In genomic region chr6:75210885-75211739, GRCh38 we compare ENCODE assay signal across 8 cellular contexts. TPM values are rescaled to one million over a fixed set of nuclear protein-coding genes. Genes with fewer than 3 reads are reported as not detected.
DNase-seq lines count a peak whose midpoint lies in the region; ATAC-seq, FAIRE-seq and TF ChIP-seq lines count a peak whose summit lies in the region.

No MANE protein-coding gene starts in this region.

- peaks cover 13% of the 10 kb centered on the region for H3K4me1 ChIP-seq in cardiac muscle cell (ENCODE audit: low read depth)
- peaks cover 9 to 20% (median 11%) of the 10 kb centered on the region in 4 experiments; a peak in 6 of 7 replicates for H3K4me1 ChIP-seq in H1 (replicated peaks in 1 of 4; ENCODE audit: control insufficient read depth in 3 of 4, insufficient read depth in 4 of 4, low read length in 3 of 4)

- DNase-seq in cardiac muscle cell (ENCODE audit: low read depth in 1 of 2, low spot score in 1 of 2): peak; percentile 83 to 84
- no peak for DNase-seq in cardiac septum (ENCODE audit: low spot score)
- DNase-seq in NCI-H146 treated with DMSO at 0.1 percent for 48 hours (lab: John Stamatoyannopoulos, UW; ENCODE audit: unreplicated experiment): peak; percentile 11
- peak; percentile 26 for DNase-seq in T-helper 2 cell treated with Interferon-gamma antibody and Interleukin-4, amounts not matched to agents 5 μg/mL and 100 μg/mL, for 36 hours (ENCODE audit: low spot score)
- DNase-seq in H1 (ENCODE audit: low read depth in 1 of 2, low spot score in 2 of 2): no peak
- DNase-seq in natural killer cell: no peak

- CTCF ChIA-PET in H1 (lab: Charles Lee; ENCODE audit: partially characterized antibody): interaction anchor here (0.7 to 11.0 kb wide), 63 partner anchors 8 to 1677 kb away, joined by 3 to 104 read pairs (median 4); no protein-coding TSS in a partner anchor

- H3K27ac ChIP-seq in cardiac muscle cell: no peak overlapping the region
- no peak overlapping the region for H3K27ac ChIP-seq in H1 (ENCODE audit: low read depth, low read length)

- peaks cover 54% of the 10 kb centered on the region for H3K27me3 Mint-ChIP-seq in T-helper 2 cell treated with Interferon-gamma antibody and Interleukin-4, amounts not matched to agents 5 μg/mL and 100 μg/mL, for 36 hours (ENCODE audit: low read depth)
- peaks cover 48 to 65% of the 10 kb centered on the region in 2 donors for H3K27me3 Mint-ChIP-seq in natural killer cell (ENCODE audit: low read depth in 2 of 2)

- H3K23me2 ChIP-seq in H1 (ENCODE audit: low read depth, low read length): peaks cover 22% of the 10 kb centered on the region

- ATAC-seq in natural killer cell (peak in 1 of 3 donors; percentile 32), GM21526 (IDR thresholded peaks at IDR 0.05; ENCODE audit: low FRiP score, unreplicated experiment) (no peak), GM18502 (IDR thresholded peaks at IDR 0.05; ENCODE audit: poor library complexity, unreplicated experiment) (no peak)

- TF ChIP-seq POLR2A in H1 (IDR thresholded peaks at IDR 0.05; ENCODE audit: control extremely low read depth in 1 of 2, low read depth in 2 of 2, low read length in 2 of 2): no peak

- peaks cover 26% of the 10 kb centered on the region for H3K4me1 Mint-ChIP-seq in T-helper 2 cell treated with Interferon-gamma antibody and Interleukin-4, amounts not matched to agents 5 μg/mL and 100 μg/mL, for 36 hours (ENCODE audit: low read depth)
- peaks cover 30% of the 10 kb centered on the region in 2 donors for H3K4me1 Mint-ChIP-seq in natural killer cell

- peak; percentile 45 for FAIRE-seq in H1 (lab: Jason Lieb, UNC)

- TF ChIP-seq RAD21 in H1 (IDR thresholded peaks at IDR 0.05 in 1 of 2, conservative IDR thresholded peaks at IDR 0.05 in 1 of 2; ENCODE audit: low read depth in 2 of 2, low read length in 2 of 2): peak; percentile 74 to 75

- H4K8ac ChIP-seq in H1 (ENCODE audit: extremely low read depth, insufficient read depth, low read length): no peak overlapping the region

- H3K18ac ChIP-seq in H1 (ENCODE audit: extremely low read depth, low read length): no peak overlapping the region

- no peak overlapping the region for H2AFZ ChIP-seq in H1 (ENCODE audit: low read length)

- H2BK20ac ChIP-seq in H1 (ENCODE audit: low read length): no peak overlapping the region

- H3K4me2 ChIP-seq in H1 (ENCODE audit: insufficient read depth in 1 of 2, low read depth in 2 of 2, low read length in 2 of 2): no peak overlapping the region

- no peak overlapping the region for H2AK5ac ChIP-seq in H1 (ENCODE audit: low read depth, low read length)

- no peak for TF ChIP-seq EP300 in H1 (IDR thresholded peaks at IDR 0.05; ENCODE audit: borderline replicate concordance in 1 of 2, low read depth in 2 of 2, low read length in 2 of 2)

- no peaks in the 10 kb centered on the region for H3K79me2 ChIP-seq in H1 (ENCODE audit: control insufficient read depth in 1 of 2, insufficient read depth in 2 of 2, low read length in 2 of 2)

- no peak overlapping the region for H4K5ac ChIP-seq in H1 (ENCODE audit: insufficient read length, low read depth, low read length)

- 47% methylated on average over 10 of the region's 10 CpGs; no CpG with 5 or more reads in 1 of the 2 experiments for WGBS in H1 (ENCODE audit: extremely low coverage in 1 of 2, insufficient coverage in 1 of 2, insufficient read length in 1 of 2, insufficient replicate concordance in 2 of 2, low coverage in 1 of 2, low lambda C conversion rate in 2 of 2, missing lambda C conversion rate in 1 of 2), 2 experiments

- H4K20me1 ChIP-seq in H1 (replicated peaks in 1 of 2; ENCODE audit: control insufficient read depth in 1 of 2, insufficient read depth in 2 of 2, low read length in 2 of 2): no peaks in the 10 kb centered on the region

- no peak overlapping the region for H4K91ac ChIP-seq in H1 (replicated peaks; ENCODE audit: insufficient read length, low read length)

- no peak overlapping the region for H3K9ac ChIP-seq in H1 (replicated peaks in 1 of 4; ENCODE audit: extremely low read depth in 1 of 4, low read depth in 3 of 4, low read length in 3 of 4)

- no peak overlapping the region for H3K56ac ChIP-seq in H1 (replicated peaks; ENCODE audit: insufficient read length, low read depth, low read length)

- no peak overlapping the region for H2BK120ac ChIP-seq in H1 (replicated peaks; ENCODE audit: low read depth, low read length)

- no peaks in the 10 kb centered on the region for H3K79me1 ChIP-seq in H1 (ENCODE audit: low read depth, low read length)

- H3K9me3 Mint-ChIP-seq in T-helper 2 cell treated with Interferon-gamma antibody and Interleukin-4, amounts not matched to agents 5 μg/mL and 100 μg/mL, for 36 hours: no peaks in the 10 kb centered on the region
- no peaks in the 10 kb centered on the region for H3K9me3 Mint-ChIP-seq in natural killer cell

- TF ChIP-seq CTCF in cardiac muscle cell (IDR thresholded peaks at IDR 0.05; ENCODE audit: low read depth, low read length): peak; percentile 67
- TF ChIP-seq CTCF in H1 (IDR thresholded peaks at IDR 0.05; ENCODE audit: control extremely low read depth in 1 of 3, insufficient read depth in 1 of 3, low read depth in 1 of 3, low read length in 3 of 3): peak in 2 of 3 experiments; percentile 50 to 70; a peak in 2 of 4 replicates
- TF ChIP-seq CTCF in natural killer cell (IDR thresholded peaks at IDR 0.05): peak; percentile 90

- H2BK15ac ChIP-seq in H1 (ENCODE audit: low read length): no peak overlapping the region

- no peak overlapping the region for H3K14ac ChIP-seq in H1 (ENCODE audit: insufficient read length)

- no peak overlapping the region for H2BK5ac ChIP-seq in H1 (ENCODE audit: low read depth, low read length)

- no peak overlapping the region for H3K4ac ChIP-seq in H1 (replicated peaks; ENCODE audit: insufficient read length, low read depth, low read length)

- H3K36me3 ChIP-seq in cardiac muscle cell (no peaks in the 10 kb centered on the region), H1 (ENCODE audit: control insufficient read depth in 2 of 4, insufficient read depth in 4 of 4, low read length in 3 of 4) (no peaks in the 10 kb centered on the region)

- no peaks in the 10 kb centered on the region for H3K36me3 Mint-ChIP-seq in T-helper 2 cell treated with Interferon-gamma antibody and Interleukin-4, amounts not matched to agents 5 μg/mL and 100 μg/mL, for 36 hours (ENCODE audit: low read depth)
- no peaks in the 10 kb centered on the region for H3K36me3 Mint-ChIP-seq in natural killer cell

- H2BK12ac ChIP-seq in H1 (ENCODE audit: low read depth, low read length): no peak overlapping the region

- peaks cover 33% of the 10 kb centered on the region for H3K27me3 ChIP-seq in cardiac muscle cell
- H3K27me3 ChIP-seq in H1 (replicated peaks in 1 of 4; ENCODE audit: control insufficient read depth in 3 of 4, extremely low read depth in 1 of 4, insufficient read depth in 3 of 4, low read length in 3 of 4): peaks cover 18 to 28% (median 27%) of the 10 kb centered on the region in 4 experiments

- H3K4me3 ChIP-seq in cardiac muscle cell (no peak overlapping the region), H1 (ENCODE audit: extremely low read depth in 1 of 4, insufficient read depth in 2 of 4, low read depth in 3 of 4, low read length in 4 of 4) (no peak overlapping the region)

- H3K27ac Mint-ChIP-seq in T-helper 2 cell treated with Interferon-gamma antibody and Interleukin-4, amounts not matched to agents 5 μg/mL and 100 μg/mL, for 36 hours: no peak overlapping the region
- H3K27ac Mint-ChIP-seq in natural killer cell: no peak overlapping the region

- POLR2A ChIA-PET in H1 (lab: Charles Lee; ENCODE audit: partially characterized antibody): interaction anchor here (0.6 to 1.5 kb wide), 2 partner anchors 32 to 404 kb away, joined by 3 read pairs; partner anchors contain the start of gene COX7A2

- no peak overlapping the region for H3K23ac ChIP-seq in H1 (ENCODE audit: insufficient read length)

- H3K9me3 ChIP-seq in cardiac muscle cell (ENCODE audit: low read depth): no peaks in the 10 kb centered on the region
- no peaks in the 10 kb centered on the region for H3K9me3 ChIP-seq in H1 (ENCODE audit: insufficient read depth in 2 of 2, low read depth in 1 of 2, low read length in 1 of 2)

- intact Hi-C loops in cardiac septum (cut with DNase I): loop anchor here (2.0 to 5.0 kb wide), 2 partner anchors 1472 to 1539 kb away; no protein-coding TSS in a partner anchor
- intact Hi-C loops in natural killer cell (cut with micrococcal nuclease): loop anchor here (1.0 kb wide), 1 partner anchor 1472 kb away; no protein-coding TSS in a partner anchor

- H3K4me3 Mint-ChIP-seq in T-helper 2 cell treated with Interferon-gamma antibody and Interleukin-4, amounts not matched to agents 5 μg/mL and 100 μg/mL, for 36 hours: no peak overlapping the region
- no peak overlapping the region for H3K4me3 Mint-ChIP-seq in natural killer cell

TF ChIP-seq in H1, 55 proteins besides CTCF, POLR2A, EP300 and RAD21 (continues in another document):
- TF ChIP-seq EZH2 (IDR thresholded peaks at IDR 0.05; ENCODE audit: low read depth, low read length, severe bottlenecking): no peak
- TF ChIP-seq TAF1 (IDR thresholded peaks at IDR 0.05; ENCODE audit: low read depth, low read length): no peak

RNA-seq across cellular contexts. Expression of gene COL12A1, which starts 5.3 kb away (rescaled TPM):
- 0.66 and 3.4 TPM in 2 replicates for total RNA-seq in cardiac muscle cell
- 0.32 and 0.59 TPM in 2 replicates for polyA plus RNA-seq in cardiac muscle cell
- total RNA-seq in cardiac septum: 40.3 TPM
- total RNA-seq in H1 (2021; fragmentation: NEBNext Ultra II Directional; extraction: Animal tissue kit (Norgen Biotek cat#: 25700)): 4.7 TPM in 2 replicates
- polyA plus RNA-seq in H1 (2011; rRNA removed): 1.4 TPM in 2 replicates
- polyA plus RNA-seq in H1 (2011; cell fraction: cytosol; rRNA removed): 1.9 TPM
- 5.7 TPM for polyA plus RNA-seq in H1 (2011; cell fraction: nucleus; rRNA removed)
- polyA plus RNA-seq in H1 (2012, experiment 1 of 2): 1.9 to 3.1 TPM (median 2.6 TPM) in 4 replicates
- 0.46 TPM for polyA plus RNA-seq in H1 (2012, experiment 2 of 2)
- polyA plus RNA-seq in H1 (2013, experiment 1 of 2): 4.2 TPM
- polyA plus RNA-seq in H1 (2013, experiment 2 of 2): 4.3 TPM
- polyA minus RNA-seq in H1 (2011; rRNA and poly(A)+ RNA removed): 12.9 and 13.0 TPM in 2 replicates
- 4.8 TPM for polyA minus RNA-seq in H1 (2011; cell fraction: cytosol; rRNA and poly(A)+ RNA removed)
- 10.4 TPM for polyA minus RNA-seq in H1 (2011; cell fraction: nucleus; rRNA and poly(A)+ RNA removed)
- under 1 TPM in 1 of 3 donors, not detected in 2; 0.25 TPM for total RNA-seq in natural killer cell

RNA-seq across cellular contexts. Expression of gene COX7A2, which starts 32.5 kb away (rescaled TPM):
- total RNA-seq in cardiac muscle cell (184 and 768 TPM in 2 replicates), cardiac septum (890 TPM), natural killer cell (100 to 1,000 TPM; 161 to 215 (median 166) TPM)
- polyA plus RNA-seq in cardiac muscle cell (984 and 1,135 TPM in 2 replicates), H1 (2011; rRNA removed) (198 and 262 TPM in 2 replicates)
- 456 and 468 TPM in 2 replicates for total RNA-seq in H1 (2021; fragmentation: NEBNext Ultra II Directional; extraction: Animal tissue kit (Norgen Biotek cat#: 25700))
- polyA plus RNA-seq in H1 (2011; cell fraction: cytosol; rRNA removed): 257 TPM
- polyA plus RNA-seq in H1 (2011; cell fraction: nucleus; rRNA removed): 167 TPM
- 351 to 525 TPM (median 436 TPM) in 4 replicates for polyA plus RNA-seq in H1 (2012, experiment 1 of 2)
- 2,411 TPM for polyA plus RNA-seq in H1 (2012, experiment 2 of 2)
- 1,987 TPM for polyA plus RNA-seq in H1 (2013, experiment 1 of 2)
- 1,925 TPM for polyA plus RNA-seq in H1 (2013, experiment 2 of 2)
- polyA minus RNA-seq in H1 (2011; rRNA and poly(A)+ RNA removed): 31.6 and 33.7 TPM in 2 replicates
- 32.1 TPM for polyA minus RNA-seq in H1 (2011; cell fraction: cytosol; rRNA and poly(A)+ RNA removed)
- 48.3 TPM for polyA minus RNA-seq in H1 (2011; cell fraction: nucleus; rRNA and poly(A)+ RNA removed)

Comparison
In these comparisons a context has a peak if more than half of its experiments do, and no peak if none do; other contexts are left out.
1. DNase-seq: peak in cardiac muscle cell (2 of 2), NCI-H146 treated with DMSO at 0.1 percent for 48 hours (single experiment) and T-helper 2 cell treated with Interferon-gamma antibody and Interleukin-4, amounts not matched to agents 5 μg/mL and 100 μg/mL, for 36 hours (single experiment); none in cardiac septum (single experiment), H1 (0 of 2) and natural killer cell (single experiment).
2. Peak in every context shown above with its lines, with median percentiles within 50 percentile points of each other: CTCF ChIP-seq.